ENCODE assay signal across 9 cellular contexts in genomic region chr5:56123531-56124243, GRCh38.
DNase-seq lines count a peak whose midpoint lies in the region; ATAC-seq and TF ChIP-seq lines count a peak whose summit lies in the region.
"Had no signal": no experiment of that assay in that cellular context is flagged by ENCODE, and none has a peak within 500 bp of the region (broad histone marks: within the 10 kb centered on the region; RNA-seq: fewer than 3 reads in every experiment).

No MANE protein-coding gene starts in this region.

- TF ChIP-seq EP300 in tibial nerve (IDR thresholded peaks at IDR 0.05), result peak in 1 of 2 donors; percentile 12

- H3K4me3 ChIP-seq in NB4 (ENCODE audit: low read depth, low read length) (no peak overlapping the region), mesodermal cell (ENCODE audit: extremely low read depth, insufficient read depth, low read length, poor library complexity, severe bottlenecking) (peak overlapping the region; percentile 3), tibial nerve (no peak overlapping the region)
- H3K4me3 ChIP-seq: HAP-1 had no signal

- DNase-seq in COLO668 (lab: John Stamatoyannopoulos, UW; ENCODE audit: unreplicated experiment) (peak; percentile 42), NB4 (ENCODE audit: low read depth) (peak; percentile 93), dermis blood vessel endothelial cell (peak; percentile 96), putamen (ENCODE audit: low spot score) (no peak), tibial nerve (ENCODE audit: low spot score in 2 of 2) (no peak)
- no peak for DNase-seq in activated CD4-positive, CD25-positive, alpha-beta regulatory T cell treated with anti-CD3 and anti-CD28 coated beads, Interleukin-2, amount 50 U/mL, for 72 hours

- H3K9me3 ChIP-seq in mesodermal cell (ENCODE audit: control insufficient read depth, low read length) (peaks cover 7% of the 10 kb centered on the region), tibial nerve (no peaks in the 10 kb centered on the region)
- H3K9me3 ChIP-seq: HAP-1 had no signal

- WGBS in mesodermal cell (ENCODE audit: insufficient coverage in 2 of 2), 2 experiments, result 68 to 88% methylated on average over 1 to 4 of the region's 8 CpGs
- 53 to 54% methylated on average over 8 of the region's 8 CpGs for WGBS in tibial nerve, 2 donors

- H3K27me3 ChIP-seq in tibial nerve, result no peaks in the 10 kb centered on the region

- no peak for TF ChIP-seq CTCF in NB4 (IDR thresholded peaks at IDR 0.05; ENCODE audit: low read depth, low read length)
- TF ChIP-seq CTCF in tibial nerve (IDR thresholded peaks at IDR 0.05), result no peak

- TF ChIP-seq POLR2A in NB4 (IDR thresholded peaks at IDR 0.05; ENCODE audit: extremely low read depth, insufficient read length) (no peak), tibial nerve (IDR thresholded peaks at IDR 0.05) (no peak)

- peaks cover 23% of the 10 kb centered on the region for H3K4me1 ChIP-seq in mesodermal cell (ENCODE audit: control insufficient read depth, insufficient read depth, low read length, poor library complexity, severe bottlenecking)
- peaks cover 0 to 17% (median 7%) of the 10 kb centered on the region in 4 donors for H3K4me1 ChIP-seq in tibial nerve
- H3K4me1 ChIP-seq: HAP-1 had no signal

- H3K27ac ChIP-seq in mesodermal cell (ENCODE audit: low read depth, low read length, severe bottlenecking) (peak overlapping the region; percentile 92), tibial nerve (peak overlapping the region in 2 of 4 donors; percentile 54 to 59)

- H3K36me3 ChIP-seq in mesodermal cell (ENCODE audit: control insufficient read depth, insufficient read depth, low read length), result peaks cover under 1% of the 10 kb centered on the region
- no peaks in the 10 kb centered on the region for H3K36me3 ChIP-seq in tibial nerve
- H3K36me3 ChIP-seq: HAP-1 had no signal

- no peak for ATAC-seq in GM21723 (IDR thresholded peaks at IDR 0.05; ENCODE audit: unreplicated experiment)

Comparison
In these comparisons a context has a peak if more than half of its experiments do, and no peak if none do; other contexts are left out.
1. DNase-seq: peak in COLO668 (single experiment), NB4 (single experiment) and dermis blood vessel endothelial cell (single experiment); none in activated CD4-positive, CD25-positive, alpha-beta regulatory T cell treated with anti-CD3 and anti-CD28 coated beads, Interleukin-2, amount 50 U/mL, for 72 hours (single experiment), putamen (single experiment) and tibial nerve (0 of 2).